Comparison of ENCODE assay signal across 8 cellular contexts in the genomic region with DNA sequence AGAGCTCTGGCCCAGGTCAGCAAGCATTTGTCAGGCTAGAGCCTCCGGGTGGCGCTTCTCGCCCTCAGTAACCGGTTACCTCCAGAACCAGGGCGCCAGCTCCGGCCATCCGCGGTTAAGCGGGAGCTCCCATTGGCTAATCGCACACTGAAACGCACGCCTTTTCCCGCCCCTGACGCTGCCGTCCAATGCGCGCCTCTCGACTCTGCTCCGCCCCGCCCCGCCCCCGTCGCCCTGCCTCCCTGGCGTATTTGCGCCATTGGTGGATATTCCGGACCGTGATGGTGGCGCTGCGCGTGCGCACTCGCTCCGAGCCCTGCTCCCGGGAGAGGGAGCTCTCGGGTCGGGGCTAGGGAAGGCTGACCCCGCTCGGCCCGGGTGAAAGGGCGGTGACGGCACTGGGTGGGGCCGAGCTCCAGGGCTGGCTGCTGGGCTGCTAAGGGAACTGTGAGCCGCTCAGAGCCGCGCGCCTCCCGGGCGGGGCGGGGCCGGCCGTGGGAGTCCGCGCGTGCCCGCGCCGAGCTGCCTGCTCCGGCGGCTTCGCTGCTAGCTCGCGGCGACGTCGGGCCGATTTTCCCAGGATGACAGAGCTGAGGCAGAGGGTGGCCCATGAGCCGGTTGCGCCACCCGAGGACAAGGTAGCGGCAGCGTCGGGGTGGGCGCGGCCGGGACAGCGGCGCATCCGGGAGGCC. TPM values are rescaled to one million over a fixed set of nuclear protein-coding genes. Genes with fewer than 3 reads are reported as not detected.
DNase-seq lines count a peak whose midpoint lies in the region; ATAC-seq and TF ChIP-seq lines count a peak whose summit lies in the region.

CDS2 (plus strand) TSS at position 497 of the 692 bp plus-strand sequence; CDS start at position 582, 85 bp downstream.

- peak within 1 kb of the TSS; percentile 98 to 99 for H3K27ac ChIP-seq in lung (ENCODE audit: low read depth in 1 of 2, low read length in 1 of 2)

- 0 to 1% methylated on average over 68 to 78 of the region's 78 CpGs for WGBS in lung, 2 donors

- peak within 1 kb of the TSS; percentile 92 for H3K4me3 ChIP-seq in lung

- H3K36me3 ChIP-seq in lung (ENCODE audit: control insufficient read depth in 2 of 2, insufficient read depth in 2 of 2, low read length in 2 of 2), result peaks cover 0 to 2% of the 10 kb centered on the region in 2 donors

- DNase-seq in COR-L47 (lab: John Stamatoyannopoulos, UW), result peak; percentile 99
- DNase-seq in GM20000 (ENCODE audit: low spot score), result peak; percentile 98
- peak; percentile 98 for DNase-seq in HT-29 (ENCODE audit: low spot score)
- peak; percentile 100 for DNase-seq in NK-92 treated with Interleukin-12 subunit alpha and Interleukin-12 subunit beta, amount 100 ng/mL, for 24 hours (lab: John Stamatoyannopoulos, UW)
- DNase-seq in activated CD8-positive, alpha-beta memory T cell treated with anti-CD3 and anti-CD28 coated beads for 24 hours, result peak; percentile 100
- DNase-seq in effector CD8-positive, alpha-beta T cell (lab: John Stamatoyannopoulos, UW), result peak; percentile 100
- peak; percentile 100 for DNase-seq in lung (ENCODE audit: low spot score)
- peak; percentile 100 for DNase-seq in stimulated activated CD4-positive, alpha-beta T cell treated with anti-CD3 and anti-CD28 coated beads, TNF-alpha, amount 100 ng/mL, for 4 hours (ENCODE audit: low read depth in 3 of 3)

- peaks cover 2 to 11% of the 10 kb centered on the region in 2 donors for H3K4me1 ChIP-seq in lung (ENCODE audit: control insufficient read depth in 2 of 2, insufficient read depth in 2 of 2, low read length in 2 of 2)

- H3K9me3 ChIP-seq in lung (ENCODE audit: control insufficient read depth in 2 of 2, insufficient read depth in 1 of 2, low read length in 1 of 2), result no peaks in the 10 kb centered on the region

- peak; percentile 97 for ATAC-seq in lung (ENCODE audit: insufficient read depth, low FRiP score)

- no peaks in the 10 kb centered on the region for H3K27me3 ChIP-seq in lung (ENCODE audit: control insufficient read depth, insufficient read depth)

- TF ChIP-seq CTCF in GM20000 (IDR thresholded peaks at IDR 0.05; ENCODE audit: extremely low read depth, missing control alignments) (peak; percentile 64), lung (IDR thresholded peaks at IDR 0.05; ENCODE audit: control extremely low read depth, extremely low read depth) (peak; percentile 72)

RNA-seq across cellular contexts. Expression of gene CDS2, which starts in this region (rescaled TPM):
- 5.9 and 7.1 TPM in 2 replicates for total RNA-seq in HT-29 (2014; rRNA removed; shearing (Covaris generic))
- total RNA-seq in lung, result 10 to 100 TPM; 39.4 to 50.8 TPM
- polyA plus RNA-seq in lung, result 10 to 100 TPM; 15.7 to 34.6 TPM

Comparison
In these comparisons a context has a peak if more than half of its experiments do, and no peak if none do; other contexts are left out.
1. Peak in every context shown above with its lines: DNase-seq, ATAC-seq, H3K4me3 ChIP-seq and H3K27ac ChIP-seq.